8 cellular contexts compared by ENCODE assay signal in genomic region chr11:9461068-9461759, GRCh38. TPM values are rescaled to one million over a fixed set of nuclear protein-coding genes. Genes with fewer than 3 reads are reported as not detected.
DNase-seq lines count a peak whose midpoint lies in the region; ATAC-seq, FAIRE-seq and TF ChIP-seq lines count a peak whose summit lies in the region.

No MANE protein-coding gene starts in this region.

- peak; percentile 88 for FAIRE-seq in GM12892 (lab: Jason Lieb, UNC)

- peak; percentile 92 for TF ChIP-seq POLR2A in GM12892 (IDR thresholded peaks at IDR 0.05; ENCODE audit: low read depth, low read length)
- TF ChIP-seq POLR2A in prostate gland (IDR thresholded peaks at IDR 0.05), result peak; percentile 64

- TF ChIP-seq CTCF in left ventricle myocardium inferior (IDR thresholded peaks at IDR 0.05; ENCODE audit: borderline replicate concordance) (no peak), prostate gland (IDR thresholded peaks at IDR 0.05) (peak in 1 of 4 experiments; percentile 7)

- intact Hi-C loops in left ventricle myocardium inferior (cut with micrococcal nuclease), result no loop called here
- intact Hi-C loops in prostate gland (cut with DNase I), result loop anchor here (2.0 to 10.0 kb wide), 2 partner anchors 146 to 152 kb away; partner anchors contain the start of gene TMEM41B

- H3K4me3 ChIP-seq in left ventricle myocardium inferior (peak overlapping the region; percentile 84), prostate gland (peak overlapping the region; percentile 72 to 95), urinary bladder (ENCODE audit: low read depth, low read length) (peak overlapping the region; percentile 71)

- H3K27me3 ChIP-seq in left ventricle myocardium inferior (ENCODE audit: low read depth), result no peaks in the 10 kb centered on the region
- no peaks in the 10 kb centered on the region for H3K27me3 ChIP-seq in prostate gland (replicated peaks; ENCODE audit: insufficient read depth)

- ATAC-seq in HG02642 (IDR thresholded peaks at IDR 0.05; ENCODE audit: poor library complexity, unreplicated experiment), result peak; percentile 55

- no peaks in the 10 kb centered on the region for H3K36me3 ChIP-seq in left ventricle myocardium inferior
- H3K36me3 ChIP-seq in prostate gland, result no peaks in the 10 kb centered on the region
- no peaks in the 10 kb centered on the region for H3K36me3 ChIP-seq in urinary bladder (ENCODE audit: insufficient read depth)

- H3K27ac ChIP-seq in left ventricle myocardium inferior (replicated peaks) (peak overlapping the region; percentile 99), prostate gland (peak overlapping the region; percentile 99 to 100), urinary bladder (ENCODE audit: low read depth) (peak overlapping the region; percentile 98)

- peaks cover 35% of the 10 kb centered on the region for H3K4me1 ChIP-seq in left ventricle myocardium inferior
- no peaks in the 10 kb centered on the region for H3K4me1 ChIP-seq in prostate gland (replicated peaks)
- no peaks in the 10 kb centered on the region for H3K4me1 ChIP-seq in urinary bladder (ENCODE audit: insufficient read depth)

- peak; percentile 68 for DNase-seq in GM12892 (ENCODE audit: insufficient read length)
- peak; percentile 94 for DNase-seq in NCI-H1105 treated with DMSO at 0.1 percent for 48 hours (lab: John Stamatoyannopoulos, UW)
- DNase-seq in T follicular helper cell (ENCODE audit: low read depth), result peak; percentile 67
- DNase-seq in amygdala (lab: John Stamatoyannopoulos, UW), result peak in 53 of 56 donors; percentile 21 to 95 (median 83)
- peak; percentile 89 for DNase-seq in left ventricle myocardium inferior
- peak; percentile 81 for DNase-seq in prostate gland (ENCODE audit: low spot score)

- WGBS in prostate gland, result under 1% methylated on average over 57 of the region's 57 CpGs
- WGBS in urinary bladder, result under 1% methylated on average over 57 of the region's 57 CpGs

- H3K9me3 ChIP-seq in left ventricle myocardium inferior (replicated peaks), result no peaks in the 10 kb centered on the region
- no peaks in the 10 kb centered on the region for H3K9me3 ChIP-seq in prostate gland

RNA-seq across cellular contexts. Expression of gene ZNF143, which starts 0.4 kb away (rescaled TPM):
- 21.3 TPM for polyA plus RNA-seq in GM12892 (2012; ENCODE audit: missing spikeins)
- total RNA-seq in left ventricle myocardium inferior (21.7 TPM), prostate gland (10 to 100 TPM; 15.5 to 41.1 TPM), urinary bladder (28.8 TPM)
- polyA plus RNA-seq in urinary bladder, result 23.4 TPM

Comparison
In these comparisons a context has a peak if more than half of its experiments do, and no peak if none do; other contexts are left out.
1. Peak in every context shown above with its lines: DNase-seq, ATAC-seq, H3K4me3 ChIP-seq and H3K27ac ChIP-seq.